In the genomic region with DNA sequence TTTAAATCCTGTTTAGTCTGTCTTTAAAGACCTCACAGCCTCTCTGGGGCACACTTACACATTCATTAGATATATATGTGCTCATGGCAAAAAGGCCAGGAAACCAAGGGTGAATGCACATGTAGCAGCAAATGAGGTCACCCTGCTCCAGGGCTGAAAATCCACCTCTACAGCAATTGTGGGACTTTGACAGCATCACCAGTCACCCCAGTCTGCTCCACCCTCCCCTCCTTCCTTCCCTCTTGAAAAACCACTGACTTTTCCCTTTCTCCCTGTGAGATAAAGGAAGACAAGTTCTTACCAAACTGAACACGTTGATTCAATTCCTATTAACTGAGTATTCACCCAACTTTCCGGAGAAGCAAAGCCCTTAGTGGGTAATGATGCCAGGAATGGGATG, we compare ENCODE assay signal across 15 cellular contexts. TPM values are rescaled to one million over a fixed set of nuclear protein-coding genes. Genes with fewer than 3 reads are reported as not detected.
DNase-seq lines count a peak whose midpoint lies in the region; TF ChIP-seq lines count a peak whose summit lies in the region.
"Had no signal": no experiment of that assay in that cellular context is flagged by ENCODE, and none has a peak within 500 bp of the region (broad histone marks: within the 10 kb centered on the region; RNA-seq: fewer than 3 reads in every experiment).

No MANE protein-coding gene starts in this region.

- H3K27ac ChIP-seq in RWPE1 (peak overlapping the region; percentile 66; the same call in 1 of the 2 replicates), esophagus (ENCODE audit: low read depth in 2 of 2, low read length in 1 of 2) (peak overlapping the region; percentile 6 to 9), H9 (ENCODE audit: insufficient read length, low read depth, low read length) (no peak overlapping the region)
- H3K27ac ChIP-seq: BLaER1 had no signal

- H3K4me1 Mint-ChIP-seq in glutamatergic neuron (ENCODE audit: low read depth, unreplicated experiment) (no peaks in the 10 kb centered on the region), H9 (peaks cover 28 to 35% of the 10 kb centered on the region in 2 experiments)

- no peak overlapping the region for H2BK12ac ChIP-seq in H9 (ENCODE audit: insufficient read length, low read depth, low read length)

- no peak overlapping the region for H2BK15ac ChIP-seq in H9 (ENCODE audit: low read depth, low read length)

- H3K9me3 Mint-ChIP-seq in glutamatergic neuron (ENCODE audit: unreplicated experiment) (no peaks in the 10 kb centered on the region), H9 (no peaks in the 10 kb centered on the region)
- H3K9me3 Mint-ChIP-seq: T-helper 1 cell treated with Interleukin-12 subunit alpha and Interleukin-12 subunit beta and Interleukin-4 antibody, amounts not matched to agents 30 μg/mL and 1 μg/mL, for 36 hours had no signal

- no peak overlapping the region for H3K4ac ChIP-seq in H9 (ENCODE audit: low read depth, low read length)

- H3K79me2 ChIP-seq in H9 (ENCODE audit: insufficient read depth, low read length) = no peaks in the 10 kb centered on the region

- H3K4me1 ChIP-seq in esophagus (ENCODE audit: control insufficient read depth in 2 of 2, insufficient read depth in 2 of 2, low read length in 1 of 2) = no peaks in the 10 kb centered on the region
- no peaks in the 10 kb centered on the region; the same call in 1 of the 2 replicates for H3K4me1 ChIP-seq in H9 (ENCODE audit: insufficient read depth, low read length)
- H3K4me1 ChIP-seq: BLaER1 had no signal

- H3K56ac ChIP-seq in H9 (ENCODE audit: insufficient read length, low read depth, low read length) = no peak overlapping the region

- H2BK120ac ChIP-seq in H9 (ENCODE audit: low read depth, low read length, poor library complexity, severe bottlenecking) = no peak overlapping the region

- H3K9me3 ChIP-seq in esophagus (ENCODE audit: control insufficient read depth in 2 of 2, insufficient read depth in 1 of 2, low read depth in 1 of 2, low read length in 1 of 2) (no peaks in the 10 kb centered on the region), H9 (ENCODE audit: control insufficient read depth, low read depth, low read length) (no peaks in the 10 kb centered on the region)
- H3K9me3 ChIP-seq: BLaER1 had no signal

- H2AK5ac ChIP-seq in H9 (ENCODE audit: insufficient read length, low read length) = no peak overlapping the region

- H3K23ac ChIP-seq in H9 (ENCODE audit: insufficient read length, low read depth, low read length) = no peak overlapping the region

- H3K18ac ChIP-seq in H9 (ENCODE audit: insufficient read length, low read depth, low read length) = no peak overlapping the region

- no peak overlapping the region for H3K4me3 ChIP-seq in esophagus (ENCODE audit: low read depth in 1 of 2, low read length in 2 of 2)
- H3K4me3 ChIP-seq: BLaER1, GM12878 had no signal

- H3K27me3 ChIP-seq in esophagus (ENCODE audit: control insufficient read depth in 1 of 2, insufficient read depth in 2 of 2, low read length in 2 of 2) = no peaks in the 10 kb centered on the region
- no peaks in the 10 kb centered on the region for H3K27me3 ChIP-seq in H9 (ENCODE audit: insufficient read depth, low read length)
- H3K27me3 ChIP-seq: BLaER1 had no signal

- H3K27ac Mint-ChIP-seq in glutamatergic neuron (ENCODE audit: unreplicated experiment) (no peak overlapping the region), H9 (no peak overlapping the region)
- H3K27ac Mint-ChIP-seq: T-helper 1 cell treated with Interleukin-12 subunit alpha and Interleukin-12 subunit beta and Interleukin-4 antibody, amounts not matched to agents 30 μg/mL and 1 μg/mL, for 36 hours had no signal

- H3K36me3 Mint-ChIP-seq in glutamatergic neuron (ENCODE audit: unreplicated experiment) (peaks cover 5% of the 10 kb centered on the region), H9 (ENCODE audit: insufficient read depth in 1 of 3, low read depth in 3 of 3) (no peaks in the 10 kb centered on the region; a peak in 1 of 7 replicates)

- H3K9ac ChIP-seq in H9 (ENCODE audit: extremely low read depth, insufficient read length, low read length) = no peak overlapping the region
- H3K9ac ChIP-seq: BLaER1 had no signal

- no peak overlapping the region for H4K5ac ChIP-seq in H9 (ENCODE audit: insufficient read length, low read depth, low read length)

- H3K4me3 Mint-ChIP-seq in glutamatergic neuron (ENCODE audit: unreplicated experiment) (no peak overlapping the region), H9 (no peak overlapping the region)
- H3K4me3 Mint-ChIP-seq: T-helper 1 cell treated with Interleukin-12 subunit alpha and Interleukin-12 subunit beta and Interleukin-4 antibody, amounts not matched to agents 30 μg/mL and 1 μg/mL, for 36 hours had no signal

- no peaks in the 10 kb centered on the region for H4K20me1 ChIP-seq in H9 (ENCODE audit: control insufficient read depth, insufficient read depth, insufficient read length)
- H4K20me1 ChIP-seq: BLaER1 had no signal

- H3K36me3 ChIP-seq in esophagus (ENCODE audit: control insufficient read depth in 2 of 2, insufficient read depth in 2 of 2, low read length in 1 of 2) = no peaks in the 10 kb centered on the region
- H3K36me3 ChIP-seq: BLaER1 had no signal

- no peak overlapping the region for H4K8ac ChIP-seq in H9 (replicated peaks; ENCODE audit: insufficient read length, low read depth, low read length)

- TF ChIP-seq CTCF in RWPE1 (conservative IDR thresholded peaks at IDR 0.05; ENCODE audit: low read depth) (no peak), glutamatergic neuron (IDR thresholded peaks at IDR 0.05; ENCODE audit: partially characterized antibody, unreplicated experiment) (no peak), H9 (conservative IDR thresholded peaks at IDR 0.05) (no peak)

- H3K79me1 ChIP-seq in H9 (ENCODE audit: insufficient read depth, low read depth, low read length, poor library complexity, severe bottlenecking) = no peaks in the 10 kb centered on the region

- H3K4me2 ChIP-seq in H9 (ENCODE audit: insufficient read depth, insufficient read length, low read length) = no peak overlapping the region
- H3K4me2 ChIP-seq: BLaER1 had no signal

- DNase-seq in HT1080 (ENCODE audit: low read depth) (peak; percentile 64), RWPE1 (ENCODE audit: low spot score) (peak; percentile 49), glutamatergic neuron (no peak), H9 (no peak)
- no peak for DNase-seq in activated CD8-positive, alpha-beta memory T cell treated with anti-CD3 and anti-CD28 coated beads for 24 hours
- DNase-seq in activated naive CD4-positive, alpha-beta T cell (lab: John Stamatoyannopoulos, UW) = no peak
- DNase-seq: Karpas-422, NCI-H1417, NCI-H1930, NCI-H526, SHP77 had no signal

- no peak overlapping the region for H2BK20ac ChIP-seq in H9 (ENCODE audit: low read depth, low read length, poor library complexity, severe bottlenecking)

- H4K91ac ChIP-seq in H9 (ENCODE audit: insufficient read length, low read depth, low read length) = no peak overlapping the region

- H2AFZ ChIP-seq in H9 (ENCODE audit: low read length) = no peak overlapping the region

- no peaks in the 10 kb centered on the region for H3K23me2 ChIP-seq in H9 (ENCODE audit: insufficient read length, low read depth, low read length, poor library complexity, severe bottlenecking)

- CTCF ChIA-PET in RWPE1 (lab: Yijun Ruan, JAX) = no interaction called here

- H3T11ph ChIP-seq in H9 (ENCODE audit: low read length) = no peak overlapping the region

- H3K27me3 Mint-ChIP-seq in glutamatergic neuron (ENCODE audit: unreplicated experiment) (no peaks in the 10 kb centered on the region), H9 (ENCODE audit: low read depth) (no peaks in the 10 kb centered on the region)

- H2BK5ac ChIP-seq in H9 (ENCODE audit: insufficient read length, low read length) = no peak overlapping the region

- POLR2A ChIA-PET in RWPE1 (lab: Yijun Ruan, JAX; ENCODE audit: low non-redundant PET) = no interaction called here

- WGBS in esophagus, 2 donors = 38 to 58% methylated on average over 2 of the region's 2 CpGs
- WGBS in H9 (ENCODE audit: extremely low coverage, insufficient read length, low lambda C conversion rate) = no CpG with 5 or more reads among the region's 2 CpGs

- no peak overlapping the region for H3K14ac ChIP-seq in H9 (ENCODE audit: insufficient read depth, low read length)

RNA-seq across cellular contexts. Expression of a gene that starts 15.2 kb away (rescaled TPM):
- total RNA-seq in HT1080 (2014; rRNA removed; shearing (Covaris generic)) = 16.0 and 18.9 TPM in 2 replicates
- 9.4 and 10.1 TPM in 2 replicates for polyA plus RNA-seq in HT1080 (2015; cell fraction: cytosol; rRNA removed)
- 25.6 and 35.8 TPM in 2 replicates for polyA plus RNA-seq in HT1080 (2015; cell fraction: nucleus; rRNA removed)
- 10 to 100 TPM; 24.9 to 43.2 TPM for polyA plus RNA-seq in esophagus
- total RNA-seq in glutamatergic neuron (ENCODE audit: unreplicated experiment) = not detected
- 0.66 and 0.88 TPM in 2 replicates for total RNA-seq in H9 (2021)
- polyA plus RNA-seq: GM12878 had no signal

RNA-seq across cellular contexts. Expression of a gene that starts 48.4 kb away (rescaled TPM):
- total RNA-seq in HT1080 (2014; rRNA removed; shearing (Covaris generic)) = not detected in 2 replicates
- polyA plus RNA-seq in HT1080 (2015; cell fraction: cytosol; rRNA removed) = not detected in 2 replicates
- not detected in 2 replicates for polyA plus RNA-seq in HT1080 (2015; cell fraction: nucleus; rRNA removed)
- under 1 TPM; 0.02 to 0.04 TPM for polyA plus RNA-seq in esophagus
- total RNA-seq in glutamatergic neuron (ENCODE audit: unreplicated experiment) (not detected), H9 (2021) (not detected in 2 replicates)
- total RNA-seq: GM12878 had no signal
- polyA plus RNA-seq: GM12878 had no signal

Comparison
In these comparisons a context has a peak if more than half of its experiments do, and no peak if none do; other contexts are left out.
1. DNase-seq: peak in HT1080 (single experiment) and RWPE1 (single experiment); none in activated CD8-positive, alpha-beta memory T cell treated with anti-CD3 and anti-CD28 coated beads for 24 hours (single experiment), glutamatergic neuron (single experiment), activated naive CD4-positive, alpha-beta T cell (0 of 4) and H9 (single experiment).